9 cellular contexts compared by ENCODE assay signal in the genomic region with DNA sequence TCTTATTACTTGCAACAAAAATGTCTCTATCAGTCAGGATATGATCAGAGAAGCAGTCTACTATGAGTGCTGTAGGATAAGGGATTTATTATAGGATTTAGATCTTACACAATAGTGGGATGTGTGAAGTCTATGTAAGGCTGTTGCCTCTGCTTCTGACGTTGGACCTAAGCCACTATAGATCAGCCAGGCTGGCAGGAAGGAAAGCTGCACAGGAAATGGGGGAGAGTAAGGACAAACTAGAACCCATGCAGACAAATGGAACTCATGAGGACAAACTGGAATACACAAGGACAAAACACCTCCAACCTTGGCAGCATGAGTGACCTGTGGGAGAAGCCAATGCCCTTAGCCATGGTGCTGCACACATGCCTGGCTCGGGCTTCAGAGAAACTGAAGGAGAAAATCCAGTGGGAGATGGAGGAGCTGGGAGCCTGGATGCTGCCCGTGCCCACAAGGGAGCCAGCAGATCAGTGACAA.
"Had no signal": no experiment of that assay in that cellular context is flagged by ENCODE, and none has a peak within 500 bp of the region (broad histone marks: within the 10 kb centered on the region; RNA-seq: fewer than 3 reads in every experiment).

No MANE protein-coding gene starts in this region.

- ATAC-seq: HCT116, HepG2 had no signal

- H3K4me3 ChIP-seq: HAP-1 had no signal

- H3K9me3 Mint-ChIP-seq: HFFc6 had no signal

- H3K4me3 Mint-ChIP-seq: HFFc6, IgD-negative memory B cell had no signal

- H3K27ac Mint-ChIP-seq: HFFc6 had no signal

- DNase-seq: GOT3, H7, HFFc6, KBM-7 had no signal

- H3K27ac ChIP-seq: HL-60 had no signal

- H3K36me3 ChIP-seq: HAP-1 had no signal

- H3K4me1 Mint-ChIP-seq: IgD-negative memory B cell had no signal

- H3K9me3 ChIP-seq: HAP-1 had no signal
